ENCODE assay signal across 8 cellular contexts in the genomic region with DNA sequence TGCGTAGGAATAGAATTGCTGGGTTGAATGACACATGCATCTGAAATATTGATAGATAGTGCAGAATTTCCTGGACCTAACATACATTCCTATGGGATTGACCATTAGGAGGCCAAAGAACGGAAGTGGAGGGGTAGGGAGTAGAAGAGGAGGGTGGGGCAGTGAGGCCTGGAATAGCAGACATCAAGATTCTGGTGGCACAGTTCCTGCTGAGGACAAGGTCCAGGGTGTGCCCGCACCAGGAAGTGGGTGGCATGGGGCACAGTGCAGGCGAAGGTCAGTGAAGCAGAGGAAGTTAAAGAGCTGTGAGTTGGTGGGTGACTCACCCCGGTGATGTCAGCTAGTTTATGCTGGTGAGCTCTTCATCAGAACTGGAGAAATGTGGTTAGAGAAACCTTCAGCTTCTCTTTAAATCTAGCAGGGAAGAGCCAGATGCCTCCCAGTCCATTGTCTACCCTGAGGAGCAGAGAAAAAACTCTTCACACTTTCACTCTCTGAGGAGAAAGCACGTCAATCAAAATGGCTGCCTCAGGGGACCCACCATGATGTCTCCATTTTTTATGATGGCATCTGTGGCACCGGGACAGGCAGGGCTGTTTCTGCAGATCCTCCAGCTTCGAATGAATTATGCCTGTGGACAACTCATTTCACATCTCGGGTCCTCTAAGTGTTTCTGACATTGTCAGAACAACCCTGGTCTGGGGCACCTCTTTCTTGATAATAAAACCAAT. TPM values are rescaled to one million over a fixed set of nuclear protein-coding genes. Genes with fewer than 3 reads are reported as not detected.
DNase-seq lines count a peak whose midpoint lies in the region; ATAC-seq and TF ChIP-seq lines count a peak whose summit lies in the region.

No MANE protein-coding gene starts in this region.

- TF ChIP-seq CTCF in chondrocyte (IDR thresholded peaks at IDR 0.05) = peak; percentile 8

- peak; percentile 70 for ATAC-seq in GM18873 (IDR thresholded peaks at IDR 0.05; ENCODE audit: low FRiP score, unreplicated experiment)
- ATAC-seq in activated CD4-positive, CD25-positive, alpha-beta regulatory T cell treated with anti-CD3 and anti-CD28 coated beads, Interleukin-2, amount 50 U/mL, for 24 hours = peak; percentile 87 to 90

- no peak overlapping the region for H3K4me3 ChIP-seq in muscle layer of duodenum (ENCODE audit: low read depth in 1 of 2, low read length in 2 of 2)

- peaks cover 62% of the 10 kb centered on the region for H3K4me1 Mint-ChIP-seq in chondrocyte (ENCODE audit: low read depth)

- H3K27me3 Mint-ChIP-seq in chondrocyte (ENCODE audit: low read depth) = no peaks in the 10 kb centered on the region

- H3K4me3 Mint-ChIP-seq in chondrocyte (ENCODE audit: unreplicated experiment) = no peak overlapping the region

- H3K4me1 ChIP-seq in muscle layer of duodenum (ENCODE audit: control insufficient read depth in 1 of 2, insufficient read depth in 2 of 2, low read length in 2 of 2) = peaks cover 10 to 11% of the 10 kb centered on the region in 2 donors

- H3K27ac ChIP-seq in muscle layer of duodenum (ENCODE audit: low read length) = peak overlapping the region; percentile 57

- H3K9me3 Mint-ChIP-seq in chondrocyte (ENCODE audit: low read depth) = no peaks in the 10 kb centered on the region

- H3K27ac Mint-ChIP-seq in chondrocyte (ENCODE audit: unreplicated experiment) = peak overlapping the region; percentile 94

- H3K36me3 ChIP-seq in muscle layer of duodenum (ENCODE audit: control insufficient read depth in 1 of 2, insufficient read depth in 2 of 2, low read length in 2 of 2) = no peaks in the 10 kb centered on the region

- no peaks in the 10 kb centered on the region for H3K27me3 ChIP-seq in muscle layer of duodenum (ENCODE audit: low read depth, low read length)

- peak; percentile 100 for DNase-seq in HT1080 (ENCODE audit: low read depth)
- DNase-seq in chondrocyte (ENCODE audit: low spot score) = no peak
- peak; percentile 89 for DNase-seq in stromal cell of bone marrow (ENCODE audit: low read depth)
- no peak for DNase-seq in NCI-H82 treated with DMSO at 0.1 percent for 48 hours (lab: John Stamatoyannopoulos, UW; ENCODE audit: unreplicated experiment)
- no peak for DNase-seq in NCI-H2081 (lab: John Stamatoyannopoulos, UW)

- no peaks in the 10 kb centered on the region for H3K36me3 Mint-ChIP-seq in chondrocyte (ENCODE audit: low read depth)

- H3K9me3 ChIP-seq in muscle layer of duodenum (ENCODE audit: control insufficient read depth in 1 of 2, low read length in 2 of 2) = no peaks in the 10 kb centered on the region

RNA-seq across cellular contexts. Expression of gene CTLA4, which starts 55.9 kb away (rescaled TPM):
- total RNA-seq in HT1080 (2014; rRNA removed; shearing (Covaris generic)) = not detected in 2 replicates
- 0.05 TPM in 1 of 2 replicates, not detected in the other for polyA plus RNA-seq in HT1080 (2015; cell fraction: cytosol; rRNA removed)
- not detected in 2 replicates for polyA plus RNA-seq in HT1080 (2015; cell fraction: nucleus; rRNA removed)
- total RNA-seq in chondrocyte = not detected in 3 replicates

Comparison
In these comparisons a context has a peak if more than half of its experiments do, and no peak if none do; other contexts are left out.
1. DNase-seq: peak in HT1080 (single experiment) and stromal cell of bone marrow (single experiment); none in chondrocyte (single experiment), NCI-H82 treated with DMSO at 0.1 percent for 48 hours (single experiment) and NCI-H2081 (0 of 2).